ENCODE assay signal across 19 cellular contexts in genomic region chr1:211613951-211614350, GRCh38. TPM values are rescaled to one million over a fixed set of nuclear protein-coding genes. Genes with fewer than 3 reads are reported as not detected.
DNase-seq lines count a peak whose midpoint lies in the region; ATAC-seq and TF ChIP-seq lines count a peak whose summit lies in the region.
"Had no signal": no experiment of that assay in that cellular context is flagged by ENCODE, and none has a peak within 500 bp of the region (broad histone marks: within the 10 kb centered on the region; RNA-seq: fewer than 3 reads in every experiment).

No MANE protein-coding gene starts in this region.

- H3K36me3 ChIP-seq in SK-N-SH (replicated peaks in 1 of 2; ENCODE audit: control insufficient read depth in 1 of 2, insufficient read depth in 2 of 2, low read length in 1 of 2) (no peaks in the 10 kb centered on the region), sigmoid colon (no peaks in the 10 kb centered on the region)
- H3K36me3 ChIP-seq: lower lobe of right lung, SJCRH30 had no signal

- no peak for TF ChIP-seq POLR2A in sigmoid colon (IDR thresholded peaks at IDR 0.05)

- H4K20me1 ChIP-seq in SK-N-SH (ENCODE audit: insufficient read depth), result no peaks in the 10 kb centered on the region

- POLR2A ChIA-PET in SK-N-SH (lab: Yijun Ruan, JAX), result interaction anchor here (0.6 kb wide), 1 partner anchor 1043 kb away, joined by 5 read pairs; no protein-coding TSS in a partner anchor

- H3K4me3 ChIP-seq in SK-N-SH (ENCODE audit: low read depth in 2 of 2, low read length in 1 of 2) (no peak overlapping the region), sigmoid colon (no peak overlapping the region)
- H3K4me3 ChIP-seq: lower lobe of right lung, SJCRH30, testis had no signal

- H3K9me3 ChIP-seq in SK-N-SH, result no peaks in the 10 kb centered on the region
- H3K9me3 ChIP-seq in sigmoid colon, result no peaks in the 10 kb centered on the region
- H3K9me3 ChIP-seq: lower lobe of right lung, SJCRH30, testis had no signal

- TF ChIP-seq EP300 in SK-N-SH (IDR thresholded peaks at IDR 0.05; ENCODE audit: borderline replicate concordance in 1 of 2, low read depth in 1 of 2, low read length in 1 of 2), result no peak
- TF ChIP-seq EP300 in sigmoid colon (IDR thresholded peaks at IDR 0.05), result no peak

- no peaks in the 10 kb centered on the region for H3K9me2 ChIP-seq in SK-N-SH

- WGBS in SK-N-SH (ENCODE audit: low lambda C conversion rate), result 83% methylated on average over 5 of the region's 5 CpGs
- WGBS in sigmoid colon, 2 donors, result 20 to 74% methylated on average over 5 of the region's 5 CpGs

- H3K9ac ChIP-seq in SK-N-SH, result no peak overlapping the region

- peak; percentile 33 for DNase-seq in SK-N-SH
- peak; percentile 88 for DNase-seq in OCI-M1 (lab: John Stamatoyannopoulos, UW)
- DNase-seq in epithelial cell of prostate (ENCODE audit: low read depth, low spot score), result no peak
- DNase-seq in sigmoid colon, result no peak
- no peak for DNase-seq in GM13976 (ENCODE audit: low spot score)
- DNase-seq: 8988T; activated CD4-positive, alpha-beta T cell treated with anti-CD3 and anti-CD28 coated beads, Interleukin-2, amount 10 ng/mL, durations not matched to agents 24 days and 14 days; activated naive CD4-positive, alpha-beta T cell treated with Interleukin-2 at 50 U/mL for 16 hours; CD4-positive, CD25-positive, alpha-beta regulatory T cell; DND-41; naive B cell; NCI-H2081; NCI-H524 treated with DMSO at 0.1 percent for 48 hours had no signal

- peak overlapping the region in 1 of 2 experiments; percentile 81; a peak in 2 of 4 replicates for H3K27ac ChIP-seq in SK-N-SH (ENCODE audit: low read depth in 2 of 2, low read length in 1 of 2)
- H3K27ac ChIP-seq in epithelial cell of prostate, result peak overlapping the region; percentile 27
- peak overlapping the region; percentile 26 to 78 (median 70) for H3K27ac ChIP-seq in sigmoid colon
- H3K27ac ChIP-seq: lower lobe of right lung, SJCRH30 had no signal

- H3K4me2 ChIP-seq in SK-N-SH, result no peak overlapping the region

- peaks cover 16% of the 10 kb centered on the region for H3F3A ChIP-seq in SK-N-SH (replicated peaks; ENCODE audit: insufficient read depth)

- intact Hi-C loops in sigmoid colon (cut with DNase I), result loop anchor here (2.0 kb wide), 1 partner anchor 35 kb away; the partner anchor contains the start of gene SLC30A1

- ATAC-seq in SK-N-SH treated with all-trans-retinoic acid at 6 μM for 48 hours, result no peak
- ATAC-seq in HG02759 (IDR thresholded peaks at IDR 0.05; ENCODE audit: unreplicated experiment), result no peak
- no peak for ATAC-seq in HG02840 (IDR thresholded peaks at IDR 0.05; ENCODE audit: low FRiP score, unreplicated experiment)

- CTCF ChIA-PET in SK-N-SH (lab: Yijun Ruan, JAX), result interaction anchor here (0.6 to 1.5 kb wide), 5 partner anchors 14 to 145 kb away, joined by 3 to 5 read pairs (median 3); partner anchors contain the start of gene SLC30A1

- no peak for TF ChIP-seq RAD21 in SK-N-SH (IDR thresholded peaks at IDR 0.05; ENCODE audit: low read length)

- H2AFZ ChIP-seq in SK-N-SH (ENCODE audit: low read depth), result no peak overlapping the region

- TF ChIP-seq CTCF in SK-N-SH (IDR thresholded peaks at IDR 0.05) (no peak), sigmoid colon (IDR thresholded peaks at IDR 0.05) (no peak), GM13976 (IDR thresholded peaks at IDR 0.05; ENCODE audit: borderline replicate concordance, control extremely low read depth, extremely low read depth, insufficient read depth, missing control alignments) (no peak)

- no peaks in the 10 kb centered on the region for H3K79me2 ChIP-seq in SK-N-SH (ENCODE audit: insufficient read depth)

- in situ Hi-C loops in GM13976 (cut with MboI; ENCODE audit: low sequenced_read_pairs, unreplicated experiment), result no loop called here

- H3K27me3 ChIP-seq in SK-N-SH (ENCODE audit: insufficient read depth) (no peaks in the 10 kb centered on the region), sigmoid colon (no peaks in the 10 kb centered on the region)
- H3K27me3 ChIP-seq: SJCRH30, testis had no signal

- peaks cover 0 to 18% of the 10 kb centered on the region in 2 experiments; a peak in 1 of 4 replicates for H3K4me1 ChIP-seq in SK-N-SH (ENCODE audit: control insufficient read depth in 1 of 2, insufficient read depth in 2 of 2, low read depth in 1 of 2, low read length in 1 of 2)
- H3K4me1 ChIP-seq in sigmoid colon, result peaks cover 0 to 39% (median 31%) of the 10 kb centered on the region in 4 donors

TF ChIP-seq in SK-N-SH, 30 proteins besides CTCF, POLR2A, EP300 and RAD21:
- TF ChIP-seq ELF1 (IDR thresholded peaks at IDR 0.05), result no peak

TF ChIP-seq in SK-N-SH treated with all-trans-retinoic acid at 6 μM for 48 hours, 23 proteins besides CTCF, POLR2A, EP300 and RAD21:
- TF ChIP-seq ESRRG (CRISPR knock-in tag; IDR thresholded peaks at IDR 0.05), result no peak
- no peak for TF ChIP-seq GLIS3 (CRISPR knock-in tag; IDR thresholded peaks at IDR 0.05)
- TF ChIP-seq ZFP3 (CRISPR knock-in tag; IDR thresholded peaks at IDR 0.05), result no peak
- no peak for TF ChIP-seq ZNF70 (CRISPR knock-in tag; IDR thresholded peaks at IDR 0.05)

RNA-seq across cellular contexts. Expression of gene SLC30A1, which starts 35.0 kb away (rescaled TPM):
- polyA plus RNA-seq in SK-N-SH (2012; rRNA removed) (6.9 and 7.2 TPM in 2 replicates), sigmoid colon (1 to 10 TPM; 4.2 to 5.1 (median 4.3) TPM)
- 8.1 and 9.4 TPM in 2 replicates for polyA plus RNA-seq in SK-N-SH (2012; cell fraction: cytosol; rRNA removed)
- 8.6 and 10.0 TPM in 2 replicates for polyA plus RNA-seq in SK-N-SH (2012; cell fraction: nucleus; rRNA removed)
- 10 to 100 TPM in 2 of 4 donors, 1 to 10 TPM in 2; 7.9 to 11.8 (median 9.3) TPM for total RNA-seq in sigmoid colon

Comparison
In these comparisons a context has a peak if more than half of its experiments do, and no peak if none do; other contexts are left out.
1. DNase-seq: peak in SK-N-SH (single experiment) and OCI-M1 (single experiment); none in epithelial cell of prostate (single experiment), sigmoid colon (single experiment) and GM13976 (single experiment).